ENCODE assay signal across 8 cellular contexts in the genomic region with DNA sequence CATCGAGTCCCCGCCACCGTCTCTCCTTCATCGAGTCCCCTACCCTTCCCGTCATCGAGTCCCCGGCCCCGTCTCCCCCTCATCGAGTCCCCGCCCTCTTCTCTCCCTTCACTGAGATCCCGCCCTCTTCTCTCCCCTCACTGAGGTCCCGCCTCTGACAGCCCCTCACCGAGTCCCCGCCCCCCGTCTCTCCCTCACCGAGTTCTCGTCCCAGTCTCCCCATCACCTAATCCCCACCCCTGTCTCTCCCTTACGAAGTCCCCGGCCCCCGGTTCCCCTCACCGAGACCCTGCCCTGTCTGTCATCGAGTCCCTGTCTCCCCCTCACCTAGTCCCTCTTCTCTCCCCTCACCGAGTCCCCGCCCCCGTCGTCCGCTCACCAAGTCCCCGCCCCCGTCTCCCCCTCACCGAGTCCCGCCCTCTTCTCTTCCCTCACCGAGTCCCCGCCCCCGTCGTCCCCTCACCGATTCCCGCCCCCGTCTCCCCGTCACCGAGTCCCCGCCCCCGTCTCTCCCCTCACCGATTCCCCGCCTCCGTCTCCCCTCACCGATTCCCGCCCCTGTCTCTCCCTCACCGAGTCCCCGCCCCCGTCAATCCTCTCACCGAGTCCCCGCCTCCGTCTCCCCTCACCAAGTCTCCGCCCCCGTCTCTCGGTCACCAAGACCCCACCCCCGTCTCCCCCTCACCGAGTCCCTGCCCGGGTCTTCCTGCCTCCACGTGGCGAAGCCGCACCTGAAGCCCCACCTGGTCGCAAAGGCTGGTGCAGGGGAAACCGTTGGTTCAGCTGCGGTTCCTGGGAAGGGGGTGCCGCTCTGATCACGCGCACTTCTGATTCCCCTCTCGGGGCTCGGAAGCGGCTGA. TPM values are rescaled to one million over a fixed set of nuclear protein-coding genes. Genes with fewer than 3 reads are reported as not detected.
DNase-seq lines count a peak whose midpoint lies in the region; ATAC-seq and TF ChIP-seq lines count a peak whose summit lies in the region.

No MANE protein-coding gene starts in this region.

- no peaks in the 10 kb centered on the region for H3K36me3 Mint-ChIP-seq in CD8-positive, alpha-beta T cell

- H3K9me3 ChIP-seq in CD8-positive, alpha-beta T cell (ENCODE audit: low read length) = no peaks in the 10 kb centered on the region

- POLR2A ChIA-PET in CD8-positive, alpha-beta T cell (lab: Charles Lee) = interaction anchor here (0.5 to 1.1 kb wide), 3 partner anchors 16 to 171 kb away, joined by 3 to 4 read pairs (median 4); a partner anchor contains a TSS
- POLR2A ChIA-PET in HEK293T (lab: Yijun Ruan, JAX) = interaction anchor here (1.1 to 1.3 kb wide), 2 partner anchors 35 to 208 kb away, joined by 4 read pairs; a partner anchor contains a TSS

- no peaks in the 10 kb centered on the region for H3K27me3 ChIP-seq in CD8-positive, alpha-beta T cell (ENCODE audit: insufficient read depth, low read length)

- in situ Hi-C loops in T47D (cut with HindIII; ENCODE audit: low pct_unique_long_range_greater_than_20kb, low sequenced_read_pairs) = no loop called here

- peaks cover 26% of the 10 kb centered on the region for H3K4me1 Mint-ChIP-seq in CD8-positive, alpha-beta T cell (ENCODE audit: low read depth)

- H3K36me3 ChIP-seq in CD8-positive, alpha-beta T cell (ENCODE audit: insufficient read depth, low read length) = no peaks in the 10 kb centered on the region

- peak overlapping the region; percentile 84 for H3K27ac ChIP-seq in CD8-positive, alpha-beta T cell (ENCODE audit: low read depth, low read length)

- TF ChIP-seq CTCF in CD8-positive, alpha-beta T cell (IDR thresholded peaks at IDR 0.05) = no peak
- TF ChIP-seq CTCF in WI38 (IDR thresholded peaks at IDR 0.05; ENCODE audit: low read depth, low read length) = no peak

- peak overlapping the region; percentile 92 for H3K27ac Mint-ChIP-seq in CD8-positive, alpha-beta T cell

- DNase-seq in CD8-positive, alpha-beta T cell = peak; percentile 88 to 96 (median 94)
- DNase-seq in HEK293T (ENCODE audit: extremely low spot score) (peak; percentile 67), NCI-H2171 treated with DMSO at 0.1 percent for 48 hours (lab: John Stamatoyannopoulos, UW) (peak; percentile 79), T47D (ENCODE audit: low read depth in 1 of 2, low spot score in 1 of 2) (peak; percentile 50 to 93), sciatic nerve (ENCODE audit: low spot score) (peak; percentile 97)

- peak overlapping the region; percentile 87 for H3K4me3 Mint-ChIP-seq in CD8-positive, alpha-beta T cell

- CTCF ChIA-PET in CD8-positive, alpha-beta T cell (lab: Charles Lee) = interaction anchor here (1.5 kb wide), 1 partner anchor 167 kb away, joined by 9 read pairs; no protein-coding TSS in a partner anchor
- CTCF ChIA-PET in HEK293T (lab: Yijun Ruan, JAX) = no interaction called here

- H3K9me3 Mint-ChIP-seq in CD8-positive, alpha-beta T cell = peaks cover 3% of the 10 kb centered on the region

- peak; percentile 53 for ATAC-seq in CD8-positive, alpha-beta T cell
- ATAC-seq in sciatic nerve = peak; percentile 88
- no peak for ATAC-seq in GM19455 (IDR thresholded peaks at IDR 0.05; ENCODE audit: unreplicated experiment)

- H3K27me3 Mint-ChIP-seq in CD8-positive, alpha-beta T cell (ENCODE audit: low read depth) = no peaks in the 10 kb centered on the region

- H3K4me3 ChIP-seq in CD8-positive, alpha-beta T cell (ENCODE audit: low read depth, low read length) = peak overlapping the region; percentile 85
- H3K4me3 ChIP-seq in WI38 (ENCODE audit: low read depth, low read length) (peak overlapping the region; percentile 61), iPS-11a (ENCODE audit: low read depth, low read length) (peak overlapping the region; percentile 50)

- intact Hi-C loops in CD8-positive, alpha-beta T cell (cut with DNase I, micrococcal nuclease) = loop anchor here (1.0 to 10.0 kb wide), 11 partner anchors 7 to 485 kb away; a partner anchor contains a TSS
- intact Hi-C loops in sciatic nerve (cut with DNase I) = loop anchor here (10.0 kb wide), 1 partner anchor 168 kb away; a partner anchor contains a TSS

- H3K4me1 ChIP-seq in CD8-positive, alpha-beta T cell (ENCODE audit: insufficient read depth, low read length) = peaks cover 11% of the 10 kb centered on the region

TF ChIP-seq in HEK293T, 16 proteins besides CTCF, POLR2A, EP300 and RAD21:
- TF ChIP-seq L3MBTL2 (conservative IDR thresholded peaks at IDR 0.05) (peak; percentile 73), TARDBP (IDR thresholded peaks at IDR 0.05) (no peak), SP1 (IDR thresholded peaks at IDR 0.05) (peak; percentile 53; the same call in 1 of the 2 replicates), HDGF (IDR thresholded peaks at IDR 0.05; ENCODE audit: borderline replicate concordance) (no peak)
- TF ChIP-seq, protein P1, sequence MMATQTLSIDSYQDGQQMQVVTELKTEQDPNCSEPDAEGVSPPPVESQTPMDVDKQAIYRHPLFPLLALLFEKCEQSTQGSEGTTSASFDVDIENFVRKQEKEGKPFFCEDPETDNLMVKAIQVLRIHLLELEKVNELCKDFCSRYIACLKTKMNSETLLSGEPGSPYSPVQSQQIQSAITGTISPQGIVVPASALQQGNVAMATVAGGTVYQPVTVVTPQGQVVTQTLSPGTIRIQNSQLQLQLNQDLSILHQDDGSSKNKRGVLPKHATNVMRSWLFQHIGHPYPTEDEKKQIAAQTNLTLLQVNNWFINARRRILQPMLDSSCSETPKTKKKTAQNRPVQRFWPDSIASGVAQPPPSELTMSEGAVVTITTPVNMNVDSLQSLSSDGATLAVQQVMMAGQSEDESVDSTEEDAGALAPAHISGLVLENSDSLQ (IDR thresholded peaks at IDR 0.05) = peak; percentile 65

RNA-seq across cellular contexts. Expression of a gene that starts 23.9 kb away (rescaled TPM):
- total RNA-seq in CD8-positive, alpha-beta T cell = 1 to 10 TPM; 6.4 to 8.2 TPM
- total RNA-seq in sciatic nerve = 27.0 TPM

RNA-seq across cellular contexts. Expression of a gene that starts 26.5 kb away (rescaled TPM):
- total RNA-seq in CD8-positive, alpha-beta T cell = 10 to 100 TPM; 38.9 to 41.3 TPM
- total RNA-seq in sciatic nerve = 24.9 TPM

RNA-seq across cellular contexts. Expression of a gene that starts 35.3 kb away (rescaled TPM):
- total RNA-seq in CD8-positive, alpha-beta T cell = 100 to 1,000 TPM; 161 to 173 TPM
- total RNA-seq in sciatic nerve = 206 TPM

RNA-seq across cellular contexts. Expression of a gene that starts 42.7 kb away (rescaled TPM):
- 10 to 100 TPM; 42.4 to 42.7 TPM for total RNA-seq in CD8-positive, alpha-beta T cell
- total RNA-seq in sciatic nerve = 54.6 TPM
